15 cellular contexts compared by ENCODE assay signal in genomic region chr4:141002323-141002805, GRCh38.
DNase-seq lines count a peak whose midpoint lies in the region; ATAC-seq and TF ChIP-seq lines count a peak whose summit lies in the region.
"Had no signal": no experiment of that assay in that cellular context is flagged by ENCODE, and none has a peak within 500 bp of the region (broad histone marks: within the 10 kb centered on the region; RNA-seq: fewer than 3 reads in every experiment).

No MANE protein-coding gene starts in this region.

- DNase-seq in NCI-H82 treated with DMSO at 0.1 percent for 48 hours (lab: John Stamatoyannopoulos, UW; ENCODE audit: unreplicated experiment), result peak; percentile 64
- DNase-seq in choroid plexus epithelial cell (ENCODE audit: low read depth), result peak; percentile 66
- DNase-seq in iris pigment epithelial cell (ENCODE audit: low read depth), result peak; percentile 90
- peak; percentile 34 for DNase-seq in superior temporal gyrus (ENCODE audit: extremely low spot score)
- no peak for DNase-seq in mesendoderm
- no peak for DNase-seq in HT-29 (ENCODE audit: low spot score)
- DNase-seq: activated T-cell treated with anti-CD3 and anti-CD28 coated beads, Interleukin-2, amount 50 U/mL, for 1 hour; COR-L47; endodermal cell; NCI-H1048; NCI-H69; SHP77 treated with DMSO at 0.1 percent for 48 hours had no signal

- H3K9ac ChIP-seq in mesendoderm (ENCODE audit: low read length), result no peak overlapping the region

- H3K4me1 ChIP-seq in mesendoderm (ENCODE audit: control insufficient read depth, low read depth, low read length), result no peaks in the 10 kb centered on the region
- H3K4me1 ChIP-seq: tibial nerve had no signal

- H2BK5ac ChIP-seq in mesendoderm (ENCODE audit: low read length), result no peak overlapping the region

- H3K27ac ChIP-seq in mesendoderm (ENCODE audit: low read depth, low read length), result no peak overlapping the region

- H3K23ac ChIP-seq in mesendoderm (ENCODE audit: low read length), result no peak overlapping the region

- no peaks in the 10 kb centered on the region for H3K36me3 ChIP-seq in mesendoderm (ENCODE audit: control insufficient read depth, insufficient read depth, low read length)
- H3K36me3 ChIP-seq: tibial nerve had no signal

- ATAC-seq in GM18519 (IDR thresholded peaks at IDR 0.05; ENCODE audit: low FRiP score, unreplicated experiment), result no peak
- no peak for ATAC-seq in GM21515 (IDR thresholded peaks at IDR 0.05; ENCODE audit: unreplicated experiment)

- no peak overlapping the region for H3K4me2 ChIP-seq in mesendoderm (ENCODE audit: low read length)

- H3K79me2 ChIP-seq in mesendoderm (ENCODE audit: control insufficient read depth, insufficient read depth, low read length), result no peaks in the 10 kb centered on the region

- no peaks in the 10 kb centered on the region for H3K79me1 ChIP-seq in mesendoderm (ENCODE audit: low read length)

- H3K56ac ChIP-seq in mesendoderm (ENCODE audit: low read length), result no peak overlapping the region

- H2BK120ac ChIP-seq in mesendoderm (ENCODE audit: low read depth, low read length), result no peak overlapping the region

- no peak overlapping the region for H3K4ac ChIP-seq in mesendoderm (ENCODE audit: low read depth, low read length)

- no peak for TF ChIP-seq CTCF in choroid plexus epithelial cell (conservative IDR thresholded peaks at IDR 0.05; ENCODE audit: low read depth, low read length)

- H3K27me3 ChIP-seq in mesendoderm (ENCODE audit: insufficient read depth, low read length, poor library complexity), result no peaks in the 10 kb centered on the region
- H3K27me3 ChIP-seq: tibial nerve had no signal

- no peak overlapping the region for H3K4me3 ChIP-seq in choroid plexus epithelial cell (ENCODE audit: low read depth, low read length)
- H3K4me3 ChIP-seq in mesendoderm (ENCODE audit: low read length), result no peak overlapping the region
- H3K4me3 ChIP-seq: tibial nerve had no signal

- no peak overlapping the region for H3K18ac ChIP-seq in mesendoderm (ENCODE audit: low read length)

- no peak overlapping the region for H4K8ac ChIP-seq in mesendoderm (ENCODE audit: low read depth, low read length)

- WGBS in mesendoderm (ENCODE audit: extremely low coverage, insufficient coverage, low lambda C conversion rate), result no CpG with 5 or more reads among the region's 4 CpGs

- H4K5ac ChIP-seq in mesendoderm (ENCODE audit: low read length), result no peak overlapping the region

- no peak overlapping the region for H2BK15ac ChIP-seq in mesendoderm (replicated peaks; ENCODE audit: low read depth)

- H2AK5ac ChIP-seq in mesendoderm (ENCODE audit: low read length), result no peak overlapping the region

Comparison
In these comparisons a context has a peak if more than half of its experiments do, and no peak if none do; other contexts are left out.
1. DNase-seq: peak in NCI-H82 treated with DMSO at 0.1 percent for 48 hours (single experiment), choroid plexus epithelial cell (single experiment), iris pigment epithelial cell (single experiment) and superior temporal gyrus (single experiment); none in mesendoderm (single experiment) and HT-29 (single experiment).